Comparison of ENCODE assay signal across 8 cellular contexts in genomic region chr1:22451702-22452400, GRCh38. TPM values are rescaled to one million over a fixed set of nuclear protein-coding genes. Genes with fewer than 3 reads are reported as not detected.
DNase-seq lines count a peak whose midpoint lies in the region; ATAC-seq and TF ChIP-seq lines count a peak whose summit lies in the region.

Gene ZBTB40 (plus strand): TSS chr1:22451851. CDS start chr1:22489949, 38,098 bp downstream.

- ATAC-seq in GM18520 (IDR thresholded peaks at IDR 0.05; ENCODE audit: unreplicated experiment) (peak; percentile 65), HG03064 (IDR thresholded peaks at IDR 0.05; ENCODE audit: low read depth, unreplicated experiment) (peak; percentile 77), gastrocnemius medialis (peak; percentile 89 to 91)

- H3K36me3 ChIP-seq in brain microvascular endothelial cell (replicated peaks) (no peaks in the 10 kb centered on the region), iPS DF 6.9 (ENCODE audit: control insufficient read depth, insufficient read depth, low read length) (no peaks in the 10 kb centered on the region), gastrocnemius medialis (no peaks in the 10 kb centered on the region)

- H3K4me3 ChIP-seq in brain microvascular endothelial cell (ENCODE audit: low read depth, low read length) (peak within 1 kb of the TSS; percentile 88), iPS DF 6.9 (ENCODE audit: low read length) (peak within 1 kb of the TSS; percentile 89), gastrocnemius medialis (peak within 1 kb of the TSS; percentile 94 to 98 (median 96))

- WGBS in iPS DF 6.9 (ENCODE audit: insufficient coverage, insufficient read length) = no CpG with 5 or more reads among the region's 66 CpGs

- H3K27me3 ChIP-seq in brain microvascular endothelial cell (replicated peaks) = no peaks in the 10 kb centered on the region
- no peaks in the 10 kb centered on the region for H3K27me3 ChIP-seq in iPS DF 6.9 (ENCODE audit: control insufficient read depth, insufficient read depth, low read length)
- H3K27me3 ChIP-seq in gastrocnemius medialis = no peaks in the 10 kb centered on the region

- in situ Hi-C loops in brain microvascular endothelial cell (cut with HindIII; ENCODE audit: low pct_ligation_motif_present, low sequenced_read_pairs) = no loop called here
- in situ Hi-C loops in gastrocnemius medialis (cut with MboI; ENCODE audit: low sequenced_read_pairs in 4 of 4) = no loop called here

- intact Hi-C loops in gastrocnemius medialis (cut with DNase I; ENCODE audit: low total_unique reads) = loop anchor here (1.0 kb wide), 1 partner anchor 400 kb away; the partner anchor contains the start of gene CDC42

- TF ChIP-seq CTCF in brain microvascular endothelial cell (IDR thresholded peaks at IDR 0.05; ENCODE audit: low read depth, low read length, missing control alignments) = no peak
- peak in 1 of 5 experiments; percentile 16 for TF ChIP-seq CTCF in gastrocnemius medialis (IDR thresholded peaks at IDR 0.05 in 4 of 5, conservative IDR thresholded peaks at IDR 0.05 in 1 of 5)

- DNase-seq in 8988T (peak; percentile 65), NCI-H2107 treated with DMSO at 0.1 percent for 48 hours (lab: John Stamatoyannopoulos, UW; ENCODE audit: unreplicated experiment) (peak; percentile 91), UCSD-AML1 (lab: John Stamatoyannopoulos, UW; ENCODE audit: unreplicated experiment) (peak; percentile 96), brain microvascular endothelial cell (peak; percentile 97), iPS DF 6.9 (ENCODE audit: low read depth, low spot score) (peak; percentile 83), gastrocnemius medialis (peak; percentile 95 to 98)

- H3K27ac ChIP-seq in brain microvascular endothelial cell (peak within 1 kb of the TSS; percentile 70), iPS DF 6.9 (ENCODE audit: low read length) (no peak within 1 kb of the TSS), gastrocnemius medialis (peak within 1 kb of the TSS; percentile 92 to 97 (median 95))

- H3K4me1 ChIP-seq in iPS DF 6.9 (ENCODE audit: control insufficient read depth, insufficient read depth, low read length) = peaks cover 2% of the 10 kb centered on the region; the same call in 1 of the 2 replicates
- peaks cover 39 to 42% of the 10 kb centered on the region in 2 donors for H3K4me1 ChIP-seq in gastrocnemius medialis

- peak; percentile 35 to 58 for TF ChIP-seq POLR2A in gastrocnemius medialis (IDR thresholded peaks at IDR 0.05)

- H3K9me3 ChIP-seq in iPS DF 6.9 (ENCODE audit: control insufficient read depth, insufficient read depth, low read length) (no peaks in the 10 kb centered on the region), gastrocnemius medialis (no peaks in the 10 kb centered on the region)

RNA-seq across cellular contexts. Expression of gene ZBTB40, which starts in this region (rescaled TPM):
- 10 to 100 TPM; 12.0 to 17.3 (median 12.5) TPM for total RNA-seq in gastrocnemius medialis
